ENCODE assay signal across 8 cellular contexts in the genomic region with DNA sequence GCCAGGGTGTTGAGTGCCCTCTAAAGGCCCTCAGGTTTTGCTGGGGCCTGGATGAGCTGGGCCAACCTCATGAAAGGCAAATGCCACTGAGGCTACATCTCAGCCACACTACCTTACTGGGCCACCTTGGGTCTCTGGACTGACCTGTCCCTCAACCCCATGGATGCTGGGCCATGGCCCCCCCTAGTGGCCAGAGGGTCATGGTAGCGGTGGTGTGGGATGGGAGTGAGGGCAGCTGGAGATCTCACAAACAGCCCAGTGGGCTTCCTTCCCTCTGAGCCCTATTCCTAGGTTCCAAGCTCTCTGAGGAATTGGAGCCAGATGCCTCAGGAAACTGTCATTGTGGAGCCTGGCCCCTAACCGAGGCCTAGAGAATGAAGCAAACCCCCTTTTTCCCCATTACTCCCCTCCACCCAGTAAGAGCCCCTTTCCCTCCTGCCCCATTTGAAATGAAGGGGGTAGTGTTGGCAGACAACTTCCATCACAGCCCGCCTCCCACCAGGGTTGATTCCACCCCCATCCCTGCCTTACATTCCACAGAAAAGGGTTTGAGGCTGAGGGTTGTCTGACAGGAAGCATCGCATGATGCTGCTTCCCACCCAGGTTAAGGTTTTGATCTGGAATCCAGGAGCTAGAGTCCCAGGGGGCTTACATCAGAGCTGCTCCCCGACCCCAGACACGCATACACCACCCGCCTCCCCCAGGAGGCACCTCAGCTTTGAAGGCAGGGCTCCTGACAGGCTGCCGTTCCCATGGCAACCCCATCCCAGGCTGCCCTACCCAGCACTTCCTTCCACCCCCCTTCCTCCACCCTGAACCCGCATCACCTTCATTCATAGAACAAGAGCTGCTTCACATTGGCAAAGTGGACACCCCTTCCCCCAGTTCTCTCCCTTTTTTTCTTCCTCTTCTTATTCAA.
DNase-seq lines count a peak whose midpoint lies in the region; ATAC-seq, FAIRE-seq and TF ChIP-seq lines count a peak whose summit lies in the region.

No MANE protein-coding gene starts in this region.

- 0 out of 2 replicates have a peak, but pooled peaks cover 4% of the 10 kb centered on the region for H4K20me1 ChIP-seq in K562 (replicated peaks; ENCODE audit: control insufficient read depth, insufficient read depth, low read length)

- H2AFZ ChIP-seq in K562 (ENCODE audit: low read depth, low read length), result no peak overlapping the region

- peaks cover 2 to 11% of the 10 kb centered on the region in 2 experiments; a peak in 3 of 5 replicates for H3K27me3 ChIP-seq in K562 (ENCODE audit: control insufficient read depth in 2 of 2, insufficient read depth in 2 of 2, low read length in 2 of 2)

- in situ Hi-C loops in K562 (cut with MboI), result loop anchor here (10.0 kb wide), 1 partner anchor 110 kb away; no protein-coding TSS in a partner anchor

- no TSS peak for BruUV-seq in K562 (replicated peaks; lab: Mats Ljungman, UMichigan)

- no peaks in the 10 kb centered on the region for H3K9me3 Mint-ChIP-seq in T-cell

- no peak overlapping the region for H3K4me3 Mint-ChIP-seq in T-cell

- H3K9me1 ChIP-seq in K562 (ENCODE audit: control insufficient read depth, insufficient read depth, low read length), result no peaks in the 10 kb centered on the region

- no peaks in the 10 kb centered on the region for H3K79me2 ChIP-seq in K562 (ENCODE audit: control insufficient read depth, insufficient read depth, low read length)

- no peak for TF ChIP-seq POLR2A in K562 (conservative IDR thresholded peaks at IDR 0.05)

- H3K4me2 ChIP-seq in K562 (ENCODE audit: insufficient read depth, low read length), result no peak overlapping the region

- POLR2A ChIA-PET in T-cell (lab: Charles Lee) (no interaction called here), K562 (lab: Yijun Ruan, JAX) (interaction anchor here (1.2 kb wide), 1 partner anchor 8 kb away, joined by 3 read pairs; no protein-coding TSS in a partner anchor)

- H3K27ac Mint-ChIP-seq in T-cell, result no peak overlapping the region

- H3K36me3 ChIP-seq in K562 (ENCODE audit: control insufficient read depth, insufficient read depth, low read length), result no peaks in the 10 kb centered on the region

- WGBS in K562 (ENCODE audit: insufficient coverage, low coverage, missing lambda C conversion rate), result 9% methylated on average over 8 of the region's 9 CpGs

- peaks cover 6% of the 10 kb centered on the region in 2 experiments for H3K4me1 ChIP-seq in K562 (replicated peaks in 1 of 2; ENCODE audit: control insufficient read depth in 2 of 2, insufficient read depth in 2 of 2, low read length in 2 of 2)

- no peak overlapping the region for H3K9ac ChIP-seq in K562 (ENCODE audit: insufficient read depth in 1 of 2, low read depth in 2 of 2, low read length in 2 of 2)

- peaks cover 28 to 64% of the 10 kb centered on the region in 2 donors for H3K27me3 Mint-ChIP-seq in T-cell

- peak; percentile 88 for FAIRE-seq in K562 (lab: Jason Lieb, UNC)

- no peak overlapping the region for H3K27ac ChIP-seq in K562 (ENCODE audit: extremely low read depth, low read depth, low read length)

- intact Hi-C loops in K562 (cut with micrococcal nuclease) (loop anchor here (1.0 to 10.0 kb wide), 4 partner anchors 57 to 150 kb away; a partner anchor contains a TSS), left colon (cut with DNase I, micrococcal nuclease) (no loop called here)

- H3K36me3 Mint-ChIP-seq in T-cell, result no peaks in the 10 kb centered on the region

- peaks cover 0 to 5% (median 5%) of the 10 kb centered on the region in 3 donors for H3K4me1 Mint-ChIP-seq in T-cell

- ATAC-seq in T-cell (replicated peaks in 1 of 4) (peak in 2 of 4 experiments; percentile 49 to 50), K562 (peak; percentile 94), left colon (peak; percentile 81), HG02763 (IDR thresholded peaks at IDR 0.05; ENCODE audit: unreplicated experiment) (no peak)

- DNase-seq in COLO668 (lab: John Stamatoyannopoulos, UW; ENCODE audit: unreplicated experiment), result peak; percentile 51
- no peak for DNase-seq in HFF-Myc (ENCODE audit: extremely low read depth, low read depth)
- peak in 18 of 34 experiments; percentile 2 to 50 (median 9) for DNase-seq in T-cell
- peak; percentile 76 to 86 (median 84) for DNase-seq in K562 (ENCODE audit: extremely low read depth in 1 of 4, low spot score in 3 of 4)
- DNase-seq in left colon, result peak; percentile 42 to 76
- DNase-seq in stimulated activated CD8-positive, alpha-beta memory T cell treated with anti-CD3 and anti-CD28 coated beads, Interleukin-2, amount 100 ng/mL, for 1 hour (ENCODE audit: low read depth in 2 of 2), result peak; percentile 4
- no peak for DNase-seq in inferior parietal cortex (ENCODE audit: extremely low spot score)

- no peak for TF ChIP-seq EP300 in K562 (IDR thresholded peaks at IDR 0.05; ENCODE audit: low read length)

- TF ChIP-seq CTCF in HFF-Myc (IDR thresholded peaks at IDR 0.05; ENCODE audit: low read depth, low read length, missing control alignments), result peak; percentile 79
- TF ChIP-seq CTCF in K562 (IDR thresholded peaks at IDR 0.05 in 2 of 3, conservative IDR thresholded peaks at IDR 0.05 in 1 of 3; ENCODE audit: insufficient read depth in 2 of 3, low read depth in 1 of 3, low read length in 3 of 3), result peak; percentile 84 to 93 (median 86)

- CTCF ChIA-PET in T-cell (lab: Charles Lee) (interaction anchor here (0.6 to 0.7 kb wide), 2 partner anchors 99 to 112 kb away, joined by 3 to 7 read pairs; no protein-coding TSS in a partner anchor), K562 (lab: Yijun Ruan, JAX; ENCODE audit: low intra/inter-chr PET ratio) (interaction anchor here (0.5 to 1.0 kb wide), 4 partner anchors 112 to 401 kb away, joined by 3 to 4 read pairs (median 3); no protein-coding TSS in a partner anchor)

- H3K4me3 ChIP-seq in HFF-Myc (replicated peaks; ENCODE audit: low read depth, low read length), result no peak overlapping the region
- no peak overlapping the region for H3K4me3 ChIP-seq in K562

- no peaks in the 10 kb centered on the region for H3K9me3 ChIP-seq in K562 (replicated peaks; ENCODE audit: control insufficient read depth, insufficient read depth, low read depth, low read length)

- TF ChIP-seq RAD21 in K562 (CRISPR knock-in tag; conservative IDR thresholded peaks at IDR 0.05 in 1 of 2, IDR thresholded peaks at IDR 0.05 in 1 of 2), result peak; percentile 62 to 81

TF ChIP-seq in K562, 482 proteins besides CTCF, POLR2A, EP300 and RAD21 (continues in another document):
- no peak for TF ChIP-seq PML (IDR thresholded peaks at IDR 0.05; ENCODE audit: low read length)
- TF ChIP-seq FOS (IDR thresholded peaks at IDR 0.05; ENCODE audit: extremely low read depth, insufficient read length), result no peak
- TF ChIP-seq, protein P1, sequence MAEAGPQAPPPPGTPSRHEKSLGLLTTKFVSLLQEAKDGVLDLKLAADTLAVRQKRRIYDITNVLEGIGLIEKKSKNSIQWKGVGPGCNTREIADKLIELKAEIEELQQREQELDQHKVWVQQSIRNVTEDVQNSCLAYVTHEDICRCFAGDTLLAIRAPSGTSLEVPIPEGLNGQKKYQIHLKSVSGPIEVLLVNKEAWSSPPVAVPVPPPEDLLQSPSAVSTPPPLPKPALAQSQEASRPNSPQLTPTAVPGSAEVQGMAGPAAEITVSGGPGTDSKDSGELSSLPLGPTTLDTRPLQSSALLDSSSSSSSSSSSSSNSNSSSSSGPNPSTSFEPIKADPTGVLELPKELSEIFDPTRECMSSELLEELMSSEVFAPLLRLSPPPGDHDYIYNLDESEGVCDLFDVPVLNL (CRISPR knock-in tag; IDR thresholded peaks at IDR 0.05; ENCODE audit: low read depth), result no peak
- peak; percentile 75 for TF ChIP-seq RFX1 (IDR thresholded peaks at IDR 0.05)
- no peak for TF ChIP-seq CBX2 (IDR thresholded peaks at IDR 0.05; ENCODE audit: insufficient read depth, low read length, poor library complexity, severe bottlenecking)
- TF ChIP-seq TGIF2 (CRISPR knock-in tag; IDR thresholded peaks at IDR 0.05), result no peak
- no peak for TF ChIP-seq NR3C1 (CRISPR knock-in tag; IDR thresholded peaks at IDR 0.05)
- peak; percentile 69 for TF ChIP-seq SMC3 (conservative IDR thresholded peaks at IDR 0.05; ENCODE audit: insufficient read depth, low read depth, low read length)
- no peak for TF ChIP-seq TCF3 (CRISPR knock-in tag; IDR thresholded peaks at IDR 0.05)
- no peak; the same call in 1 of the 2 replicates for TF ChIP-seq CTBP1 (IDR thresholded peaks at IDR 0.05; ENCODE audit: borderline replicate concordance)
- 0 out of 2 replicates have a peak, but pooled peaks have one; percentile 11 for TF ChIP-seq CREM (IDR thresholded peaks at IDR 0.05; ENCODE audit: low read depth)
- TF ChIP-seq NFYB (IDR thresholded peaks at IDR 0.05; ENCODE audit: extremely low read depth, insufficient read length), result no peak
- TF ChIP-seq ZFP36 (IDR thresholded peaks at IDR 0.05; ENCODE audit: low read depth, low read length, partially characterized antibody), result peak; percentile 48
- TF ChIP-seq, protein P2, sequence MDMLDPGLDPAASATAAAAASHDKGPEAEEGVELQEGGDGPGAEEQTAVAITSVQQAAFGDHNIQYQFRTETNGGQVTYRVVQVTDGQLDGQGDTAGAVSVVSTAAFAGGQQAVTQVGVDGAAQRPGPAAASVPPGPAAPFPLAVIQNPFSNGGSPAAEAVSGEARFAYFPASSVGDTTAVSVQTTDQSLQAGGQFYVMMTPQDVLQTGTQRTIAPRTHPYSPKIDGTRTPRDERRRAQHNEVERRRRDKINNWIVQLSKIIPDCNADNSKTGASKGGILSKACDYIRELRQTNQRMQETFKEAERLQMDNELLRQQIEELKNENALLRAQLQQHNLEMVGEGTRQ (CRISPR knock-in tag; IDR thresholded peaks at IDR 0.05), result no peak
- TF ChIP-seq, protein P3, sequence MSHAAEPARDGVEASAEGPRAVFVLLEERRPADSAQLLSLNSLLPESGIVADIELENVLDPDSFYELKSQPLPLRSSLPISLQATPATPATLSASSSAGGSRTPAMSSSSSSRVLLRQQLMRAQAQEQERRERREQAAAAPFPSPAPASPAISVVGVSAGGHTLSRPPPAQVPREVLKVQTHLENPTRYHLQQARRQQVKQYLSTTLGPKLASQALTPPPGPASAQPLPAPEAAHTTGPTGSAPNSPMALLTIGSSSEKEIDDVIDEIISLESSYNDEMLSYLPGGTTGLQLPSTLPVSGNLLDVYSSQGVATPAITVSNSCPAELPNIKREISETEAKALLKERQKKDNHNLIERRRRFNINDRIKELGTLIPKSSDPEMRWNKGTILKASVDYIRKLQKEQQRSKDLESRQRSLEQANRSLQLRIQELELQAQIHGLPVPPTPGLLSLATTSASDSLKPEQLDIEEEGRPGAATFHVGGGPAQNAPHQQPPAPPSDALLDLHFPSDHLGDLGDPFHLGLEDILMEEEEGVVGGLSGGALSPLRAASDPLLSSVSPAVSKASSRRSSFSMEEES (CRISPR knock-in tag; IDR thresholded peaks at IDR 0.05), result no peak
- TF ChIP-seq SRSF1 (IDR thresholded peaks at IDR 0.05; ENCODE audit: low read depth, low read length), result no peak
- TF ChIP-seq MAFF (IDR thresholded peaks at IDR 0.05; ENCODE audit: low read length), result no peak
- TF ChIP-seq ESRRB (CRISPR knock-in tag; IDR thresholded peaks at IDR 0.05; ENCODE audit: borderline replicate concordance), result no peak

Comparison
In these comparisons a context has a peak if more than half of its experiments do, and no peak if none do; other contexts are left out.
1. DNase-seq: peak in COLO668 (single experiment), T-cell (18 of 34), K562 (4 of 4), left colon (2 of 2) and stimulated activated CD8-positive, alpha-beta memory T cell treated with anti-CD3 and anti-CD28 coated beads, Interleukin-2, amount 100 ng/mL, for 1 hour (2 of 2); none in HFF-Myc (single experiment) and inferior parietal cortex (single experiment).